Comparison of ENCODE assay signal across 1 cellular context in genomic region chr15:84586641-84587160, GRCh38.
TF ChIP-seq lines count a peak whose summit lies in the region.

No MANE protein-coding gene starts in this region.

TF ChIP-seq in GM23338, 12 proteins besides CTCF, POLR2A, EP300 and RAD21 (continued from another document):
- TF ChIP-seq ZNF462 (CRISPR knock-in tag; IDR thresholded peaks at IDR 0.05): no peak
- TF ChIP-seq EZH2 (IDR thresholded peaks at IDR 0.05; ENCODE audit: low read depth, unreplicated experiment): no peak
- TF ChIP-seq POLR2AphosphoS5 (IDR thresholded peaks at IDR 0.05; ENCODE audit: low read depth): no peak
- no peak for TF ChIP-seq ZNF331 (CRISPR knock-in tag; IDR thresholded peaks at IDR 0.05; ENCODE audit: low read depth)
- TF ChIP-seq, protein P1, sequence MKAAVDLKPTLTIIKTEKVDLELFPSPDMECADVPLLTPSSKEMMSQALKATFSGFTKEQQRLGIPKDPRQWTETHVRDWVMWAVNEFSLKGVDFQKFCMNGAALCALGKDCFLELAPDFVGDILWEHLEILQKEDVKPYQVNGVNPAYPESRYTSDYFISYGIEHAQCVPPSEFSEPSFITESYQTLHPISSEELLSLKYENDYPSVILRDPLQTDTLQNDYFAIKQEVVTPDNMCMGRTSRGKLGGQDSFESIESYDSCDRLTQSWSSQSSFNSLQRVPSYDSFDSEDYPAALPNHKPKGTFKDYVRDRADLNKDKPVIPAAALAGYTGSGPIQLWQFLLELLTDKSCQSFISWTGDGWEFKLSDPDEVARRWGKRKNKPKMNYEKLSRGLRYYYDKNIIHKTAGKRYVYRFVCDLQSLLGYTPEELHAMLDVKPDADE (IDR thresholded peaks at IDR 0.05): no peak
- TF ChIP-seq JUNB (IDR thresholded peaks at IDR 0.05; ENCODE audit: unreplicated experiment): no peak
